ENCODE assay signal across 8 cellular contexts in genomic region chr4:2937146-2937857, GRCh38. TPM values are rescaled to one million over a fixed set of nuclear protein-coding genes. Genes with fewer than 3 reads are reported as not detected.
DNase-seq lines count a peak whose midpoint lies in the region; ATAC-seq and TF ChIP-seq lines count a peak whose summit lies in the region.

No MANE protein-coding gene starts in this region.

- no peak for TF ChIP-seq POLR2A in esophagus muscularis mucosa (IDR thresholded peaks at IDR 0.05; ENCODE audit: low read depth)

- H3K36me3 Mint-ChIP-seq in activated CD8-positive, alpha-beta memory T cell treated with anti-CD3 and anti-CD28 coated beads, Interleukin-2, amount 10 ng/mL, durations not matched to agents 7 days and 5 days = peaks cover 51% of the 10 kb centered on the region

- H3K27me3 ChIP-seq in layer of hippocampus (ENCODE audit: control insufficient read depth, insufficient read depth, low read length) = no peaks in the 10 kb centered on the region
- no peaks in the 10 kb centered on the region for H3K27me3 ChIP-seq in esophagus muscularis mucosa

- peaks cover 34 to 43% (median 42%) of the 10 kb centered on the region in 4 donors for H3K4me1 ChIP-seq in esophagus muscularis mucosa

- CTCF ChIA-PET in activated CD8-positive, alpha-beta memory T cell treated with anti-CD3 and anti-CD28 coated beads, Interleukin-2, amount 10 ng/mL, durations not matched to agents 7 days and 5 days (lab: Charles Lee) = interaction anchor here (2.1 to 4.9 kb wide), 5 partner anchors 11 to 173 kb away, joined by 5 to 65 read pairs (median 23); partner anchors contain the start of genes GRK4 and NOP14

- peak overlapping the region; percentile 85 for H3K4me3 Mint-ChIP-seq in activated CD8-positive, alpha-beta memory T cell treated with anti-CD3 and anti-CD28 coated beads, Interleukin-2, amount 10 ng/mL, durations not matched to agents 7 days and 5 days

- 78% methylated on average over 23 of the region's 23 CpGs for WGBS in esophagus muscularis mucosa

- peak overlapping the region; percentile 90 for H3K27ac Mint-ChIP-seq in activated CD8-positive, alpha-beta memory T cell treated with anti-CD3 and anti-CD28 coated beads, Interleukin-2, amount 10 ng/mL, durations not matched to agents 7 days and 5 days

- H3K4me3 ChIP-seq in esophagus muscularis mucosa = no peak overlapping the region

- H3K36me3 ChIP-seq in esophagus muscularis mucosa = peaks cover 37 to 57% (median 52%) of the 10 kb centered on the region in 4 donors

- peaks cover 74% of the 10 kb centered on the region for H3K4me1 Mint-ChIP-seq in activated CD8-positive, alpha-beta memory T cell treated with anti-CD3 and anti-CD28 coated beads, Interleukin-2, amount 10 ng/mL, durations not matched to agents 7 days and 5 days

- no peaks in the 10 kb centered on the region for H3K9me3 ChIP-seq in esophagus muscularis mucosa

- peak; percentile 47 for DNase-seq in stimulated activated CD4-positive, alpha-beta T cell treated with anti-CD3 and anti-CD28 coated beads, Interleukin-15, amount 100 ng/mL, for 24 hours
- no peak for DNase-seq in stimulated activated CD4-positive, alpha-beta T cell treated with anti-CD3 and anti-CD28 coated beads, Interleukin-12 subunit alpha, Interleukin-12 subunit beta, amount 100 ng/mL, for 4 hours
- no peak for DNase-seq in activated CD8-positive, alpha-beta memory T cell treated with anti-CD3 and anti-CD28 coated beads, Interleukin-2, amount 10 ng/mL, durations not matched to agents 7 days and 5 days
- DNase-seq in NCI-H345 (lab: John Stamatoyannopoulos, UW) (no peak), esophagus muscularis mucosa (ENCODE audit: extremely low spot score) (no peak), medulla oblongata (ENCODE audit: extremely low spot score) (no peak)

- H3K27ac ChIP-seq in layer of hippocampus (ENCODE audit: low read depth, low read length) (peak overlapping the region; percentile 38), esophagus muscularis mucosa (replicated peaks in 1 of 4) (no peak overlapping the region)

- intact Hi-C loops in esophagus muscularis mucosa (cut with DNase I) = loop anchor here (10.0 kb wide), 1 partner anchor 173 kb away; no protein-coding TSS in a partner anchor

- ATAC-seq in activated CD8-positive, alpha-beta memory T cell treated with anti-CD3 and anti-CD28 coated beads, Interleukin-2, amount 10 ng/mL, durations not matched to agents 7 days and 5 days = no peak
- ATAC-seq in GM18873 (IDR thresholded peaks at IDR 0.05; ENCODE audit: low FRiP score, unreplicated experiment) = no peak

- no peaks in the 10 kb centered on the region for H3K27me3 Mint-ChIP-seq in activated CD8-positive, alpha-beta memory T cell treated with anti-CD3 and anti-CD28 coated beads, Interleukin-2, amount 10 ng/mL, durations not matched to agents 7 days and 5 days

- H3K9me3 Mint-ChIP-seq in activated CD8-positive, alpha-beta memory T cell treated with anti-CD3 and anti-CD28 coated beads, Interleukin-2, amount 10 ng/mL, durations not matched to agents 7 days and 5 days (ENCODE audit: low read depth) = no peaks in the 10 kb centered on the region

- no peak for TF ChIP-seq EP300 in esophagus muscularis mucosa (IDR thresholded peaks at IDR 0.05)

- TF ChIP-seq CTCF in esophagus muscularis mucosa (IDR thresholded peaks at IDR 0.05) = no peak

RNA-seq across cellular contexts. Expression of gene NOP14, which starts 25.9 kb away (rescaled TPM):
- total RNA-seq in activated CD8-positive, alpha-beta memory T cell treated with anti-CD3 and anti-CD28 coated beads, Interleukin-2, amount 10 ng/mL, durations not matched to agents 7 days and 5 days = 10 to 100 TPM; 47.9 to 81.0 TPM
- 10 to 100 TPM; 16.7 to 21.1 (median 18.8) TPM for total RNA-seq in esophagus muscularis mucosa

RNA-seq across cellular contexts. Expression of gene GRK4, which starts 26.1 kb away (rescaled TPM):
- total RNA-seq in activated CD8-positive, alpha-beta memory T cell treated with anti-CD3 and anti-CD28 coated beads, Interleukin-2, amount 10 ng/mL, durations not matched to agents 7 days and 5 days = 1 to 10 TPM; 3.0 to 4.4 TPM
- 1 to 10 TPM; 4.8 to 8.0 (median 6.4) TPM for total RNA-seq in esophagus muscularis mucosa
